In genomic region chr2:135169900-135170753, GRCh38 we compare ENCODE assay signal across 21 cellular contexts.
DNase-seq lines count a peak whose midpoint lies in the region; ATAC-seq and TF ChIP-seq lines count a peak whose summit lies in the region.
"Had no signal": no experiment of that assay in that cellular context is flagged by ENCODE, and none has a peak within 500 bp of the region (broad histone marks: within the 10 kb centered on the region; RNA-seq: fewer than 3 reads in every experiment).

No MANE protein-coding gene starts in this region.

- H3K4me3 ChIP-seq in SK-N-MC, result peak overlapping the region; percentile 70
- H3K4me3 ChIP-seq in astrocyte of the cerebellum (ENCODE audit: low read depth, low read length), result no peak overlapping the region
- no peak overlapping the region for H3K4me3 ChIP-seq in right cardiac atrium (ENCODE audit: low read length)
- H3K4me3 ChIP-seq: testis had no signal

- no peaks in the 10 kb centered on the region for H3K9me3 Mint-ChIP-seq in activated T-cell treated with anti-CD3 and anti-CD28 coated beads, Interleukin-2, amount 50 U/mL, for 24 hours
- H3K9me3 Mint-ChIP-seq in stimulated activated effector memory CD8-positive, alpha-beta T cell treated with anti-CD3 and anti-CD28 coated beads, Interleukin-12 subunit alpha, Interleukin-12 subunit beta, amount 100 ng/mL, for 72 hours, result no peaks in the 10 kb centered on the region
- H3K9me3 Mint-ChIP-seq: mesothelial cell of epicardium had no signal

- intact Hi-C loops in right cardiac atrium (cut with DNase I), result no loop called here

- no peak overlapping the region for H3K27ac Mint-ChIP-seq in activated T-cell treated with anti-CD3 and anti-CD28 coated beads, Interleukin-2, amount 50 U/mL, for 24 hours
- H3K27ac Mint-ChIP-seq in stimulated activated effector memory CD8-positive, alpha-beta T cell treated with anti-CD3 and anti-CD28 coated beads, Interleukin-12 subunit alpha, Interleukin-12 subunit beta, amount 100 ng/mL, for 72 hours, result no peak overlapping the region
- H3K27ac Mint-ChIP-seq: mesothelial cell of epicardium had no signal

- H3K9ac ChIP-seq in SK-N-MC (ENCODE audit: insufficient read length), result peak overlapping the region; percentile 57

- H3K36me3 ChIP-seq in SK-N-MC (ENCODE audit: insufficient read depth, low read length), result peaks cover 43% of the 10 kb centered on the region

- peaks cover 15% of the 10 kb centered on the region for H3K4me1 Mint-ChIP-seq in activated T-cell treated with anti-CD3 and anti-CD28 coated beads, Interleukin-2, amount 50 U/mL, for 24 hours (ENCODE audit: low read depth)
- H3K4me1 Mint-ChIP-seq in stimulated activated effector memory CD8-positive, alpha-beta T cell treated with anti-CD3 and anti-CD28 coated beads, Interleukin-12 subunit alpha, Interleukin-12 subunit beta, amount 100 ng/mL, for 72 hours, result peaks cover 10% of the 10 kb centered on the region
- H3K4me1 Mint-ChIP-seq: mesothelial cell of epicardium had no signal

- peaks cover 87% of the 10 kb centered on the region for H3K36me3 Mint-ChIP-seq in activated T-cell treated with anti-CD3 and anti-CD28 coated beads, Interleukin-2, amount 50 U/mL, for 24 hours (ENCODE audit: low read depth)
- peaks cover 58% of the 10 kb centered on the region for H3K36me3 Mint-ChIP-seq in stimulated activated effector memory CD8-positive, alpha-beta T cell treated with anti-CD3 and anti-CD28 coated beads, Interleukin-12 subunit alpha, Interleukin-12 subunit beta, amount 100 ng/mL, for 72 hours

- H3K4me3 Mint-ChIP-seq in activated T-cell treated with anti-CD3 and anti-CD28 coated beads, Interleukin-2, amount 50 U/mL, for 24 hours, result peak overlapping the region; percentile 40
- H3K4me3 Mint-ChIP-seq in stimulated activated effector memory CD8-positive, alpha-beta T cell treated with anti-CD3 and anti-CD28 coated beads, Interleukin-12 subunit alpha, Interleukin-12 subunit beta, amount 100 ng/mL, for 72 hours, result peak overlapping the region; percentile 18
- H3K4me3 Mint-ChIP-seq: mesothelial cell of epicardium had no signal

- no peaks in the 10 kb centered on the region for H3K4me1 ChIP-seq in right cardiac atrium (ENCODE audit: control insufficient read depth, insufficient read depth, low read length)
- H3K4me1 ChIP-seq: testis had no signal

- H3K9me3 ChIP-seq in SK-N-MC (ENCODE audit: low read depth, low read length) (no peaks in the 10 kb centered on the region), right cardiac atrium (ENCODE audit: control insufficient read depth, low read length) (no peaks in the 10 kb centered on the region)
- H3K9me3 ChIP-seq: testis had no signal

- in situ Hi-C loops in astrocyte of the cerebellum (cut with HindIII; ENCODE audit: low sequenced_read_pairs), result no loop called here

- TF ChIP-seq CTCF in astrocyte of the cerebellum (IDR thresholded peaks at IDR 0.05; ENCODE audit: low read depth, low read length, missing control alignments), result no peak

- H3K27me3 ChIP-seq in right cardiac atrium (ENCODE audit: control insufficient read depth, insufficient read depth), result no peaks in the 10 kb centered on the region
- H3K27me3 ChIP-seq: testis had no signal

- 94% methylated on average over 11 of the region's 11 CpGs for WGBS in right cardiac atrium

- no peaks in the 10 kb centered on the region for H3K27me3 Mint-ChIP-seq in activated T-cell treated with anti-CD3 and anti-CD28 coated beads, Interleukin-2, amount 50 U/mL, for 24 hours

- ATAC-seq in stimulated activated effector memory CD8-positive, alpha-beta T cell treated with anti-CD3 and anti-CD28 coated beads, Interleukin-12 subunit alpha, Interleukin-12 subunit beta, amount 100 ng/mL, for 72 hours, result peak; percentile 62
- ATAC-seq in right cardiac atrium (no peak), GM18873 (IDR thresholded peaks at IDR 0.05; ENCODE audit: low FRiP score, unreplicated experiment) (no peak)
- ATAC-seq: left lobe of liver had no signal

- H3K27ac ChIP-seq in SK-N-MC (peak overlapping the region; percentile 98), right cardiac atrium (ENCODE audit: low read length) (no peak overlapping the region)
- H3K27ac ChIP-seq: C4-2B, testis had no signal

- DNase-seq in activated T-cell treated with anti-CD3 and anti-CD28 coated beads, Interleukin-2, amount 50 U/mL, for 24 hours, result no peak
- DNase-seq in activated T-cell treated with anti-CD3 and anti-CD28 coated beads for 4 hours (no peak), SK-N-MC (ENCODE audit: low read depth, low spot score) (peak; percentile 34), astrocyte of the cerebellum (ENCODE audit: low read depth) (peak; percentile 16), RPMI8226 (no peak), right cardiac atrium (no peak)
- no peak for DNase-seq in stimulated activated effector memory CD8-positive, alpha-beta T cell treated with anti-CD3 and anti-CD28 coated beads, Interleukin-12 subunit alpha, Interleukin-12 subunit beta, amount 100 ng/mL, for 72 hours (ENCODE audit: low spot score in 2 of 2)
- DNase-seq: ACHN; activated CD4-positive, alpha-beta T cell treated with anti-CD3 and anti-CD28 coated beads for 4 hours; activated T-cell treated with anti-CD3 and anti-CD28 coated beads, Interleukin-2, amount 50 U/mL, for 48 hours; anterior cingulate cortex; cerebellar nuclear complex; effector memory CD4-positive, alpha-beta T cell; NCI-H1436 treated with DMSO at 0.1 percent for 48 hours; retina; stimulated activated CD4-positive, alpha-beta T cell treated with anti-CD3 and anti-CD28 coated beads, Interleukin-12 subunit alpha, Interleukin-12 subunit beta, amount 100 ng/mL, for 4 hours; testis had no signal

Comparison
In these comparisons a context has a peak if more than half of its experiments do, and no peak if none do; other contexts are left out.
1. DNase-seq: peak in SK-N-MC (single experiment) and astrocyte of the cerebellum (single experiment); none in activated T-cell treated with anti-CD3 and anti-CD28 coated beads, Interleukin-2, amount 50 U/mL, for 24 hours (single experiment), activated T-cell treated with anti-CD3 and anti-CD28 coated beads for 4 hours (single experiment), stimulated activated effector memory CD8-positive, alpha-beta T cell treated with anti-CD3 and anti-CD28 coated beads, Interleukin-12 subunit alpha, Interleukin-12 subunit beta, amount 100 ng/mL, for 72 hours (0 of 2), RPMI8226 (single experiment) and right cardiac atrium (0 of 3).